ENCODE assay signal across 11 cellular contexts in the genomic region with DNA sequence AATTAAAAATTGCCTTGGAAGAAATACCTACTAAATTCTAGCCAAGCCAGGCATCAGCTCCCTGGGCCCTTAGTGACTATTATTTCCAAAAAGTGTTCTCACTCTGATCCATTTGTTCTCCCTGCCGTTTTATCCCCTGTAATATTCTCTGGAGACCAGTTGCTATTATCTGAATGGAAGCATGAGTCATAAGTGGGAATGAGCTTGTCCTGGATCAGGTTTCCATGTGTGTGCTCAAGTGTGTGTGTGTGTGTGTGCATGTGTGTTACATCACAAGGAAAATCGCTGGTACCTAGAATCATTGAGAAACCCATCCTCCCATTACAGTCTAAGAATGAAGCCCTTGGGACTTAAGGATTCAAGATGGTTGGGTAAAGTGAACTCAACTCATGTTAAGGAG.
A peak's percentile ranks its signal among the peaks of the same experiment; 100 is the strongest.
DNase-seq lines count a peak whose midpoint lies in the region; ATAC-seq, FAIRE-seq and TF ChIP-seq lines count a peak whose summit lies in the region.
"Had no signal": no experiment of that assay in that cellular context is flagged by ENCODE, and none has a peak within 500 bp of the region (broad histone marks: within the 10 kb centered on the region; RNA-seq: fewer than 3 reads in every experiment).

No MANE protein-coding gene starts in this region.

- H3K4me2 ChIP-seq in HepG2 (ENCODE audit: low read depth, low read length) = no peak overlapping the region

- no peaks in the 10 kb centered on the region for H4K20me1 ChIP-seq in HepG2 (ENCODE audit: insufficient read depth, low read length)

- H3K36me3 ChIP-seq in HepG2 (replicated peaks in 1 of 2; ENCODE audit: control insufficient read depth in 1 of 2, insufficient read depth in 2 of 2, low read length in 2 of 2) (no peaks in the 10 kb centered on the region), right lobe of liver (no peaks in the 10 kb centered on the region), aorta (ENCODE audit: control insufficient read depth in 1 of 2, insufficient read depth in 2 of 2, low read length in 1 of 2) (no peaks in the 10 kb centered on the region), colonic mucosa (no peaks in the 10 kb centered on the region)

- H3K9ac ChIP-seq in HepG2 (ENCODE audit: insufficient read depth, low read depth, low read length) (no peak overlapping the region), colonic mucosa (ENCODE audit: low read depth in 2 of 2, low read length in 2 of 2) (no peak overlapping the region)

- ATAC-seq in HepG2 (no peak), right lobe of liver (no peak), aorta (ENCODE audit: low FRiP score) (peak; percentile 74), HG03342 (IDR thresholded peaks at IDR 0.05; ENCODE audit: unreplicated experiment) (no peak)
- ATAC-seq: esophagus mucosa had no signal

- no peak for TF ChIP-seq RAD21 in HepG2 (CRISPR knock-in tag; IDR thresholded peaks at IDR 0.05)

- FAIRE-seq in HepG2 (lab: Jason Lieb, UNC) = no peak

- intact Hi-C loops in HepG2 (cut with micrococcal nuclease; ENCODE audit: unreplicated experiment) (no loop called here), right lobe of liver (cut with DNase I) (no loop called here), aorta (cut with DNase I) (no loop called here), colonic mucosa (cut with DNase I) (no loop called here)

- 0% methylated on average over 2 of the region's 2 CpGs for WGBS in HepG2 (ENCODE audit: low lambda C conversion rate)
- 53% methylated on average over 2 of the region's 2 CpGs for WGBS in right lobe of liver (ENCODE audit: insufficient coverage, low coverage, low lambda C conversion rate, missing lambda C conversion rate)
- WGBS in aorta, 2 donors = 27 to 38% methylated on average over 2 of the region's 2 CpGs

- no peaks in the 10 kb centered on the region for H3K27me3 ChIP-seq in HepG2 (ENCODE audit: control insufficient read depth in 1 of 2, insufficient read depth in 2 of 2, low read length in 2 of 2)
- no peaks in the 10 kb centered on the region for H3K27me3 ChIP-seq in right lobe of liver
- H3K27me3 ChIP-seq in aorta (ENCODE audit: control insufficient read depth in 1 of 2, insufficient read depth in 2 of 2, low read length in 1 of 2) = no peaks in the 10 kb centered on the region
- no peaks in the 10 kb centered on the region for H3K27me3 ChIP-seq in colonic mucosa

- H3K27ac ChIP-seq in HepG2 (ENCODE audit: extremely low read length, insufficient read depth, low read length) (no peak overlapping the region), right lobe of liver (no peak overlapping the region), aorta (ENCODE audit: low read depth in 1 of 2, low read length in 2 of 2) (no peak overlapping the region), colonic mucosa (no peak overlapping the region)

- no peaks in the 10 kb centered on the region for H3K79me2 ChIP-seq in HepG2 (ENCODE audit: insufficient read depth, low read length)

- BruUV-seq in HepG2 (replicated peaks; lab: Mats Ljungman, UMichigan) = no TSS peak

- POLR2A ChIA-PET in HepG2 (lab: Yijun Ruan, JAX) = no interaction called here

- in situ Hi-C loops in HepG2 (cut with HindIII; ENCODE audit: extremely low pct_ligation_motif_present, low pct_unique_long_range_greater_than_20kb) = no loop called here

- H3K9me3 ChIP-seq in HepG2 (ENCODE audit: low read length) (no peaks in the 10 kb centered on the region), right lobe of liver (no peaks in the 10 kb centered on the region), aorta (ENCODE audit: control insufficient read depth, low read length) (peaks cover 1% of the 10 kb centered on the region), colonic mucosa (no peaks in the 10 kb centered on the region)

- no peak for TF ChIP-seq CTCF in HepG2 (CRISPR knock-in tag; IDR thresholded peaks at IDR 0.05)
- no peak for TF ChIP-seq CTCF in right lobe of liver (IDR thresholded peaks at IDR 0.05)
- TF ChIP-seq CTCF in fibroblast of the aortic adventitia (IDR thresholded peaks at IDR 0.05; ENCODE audit: insufficient read depth, low read length) = no peak
- TF ChIP-seq CTCF in colonic mucosa (IDR thresholded peaks at IDR 0.05) = no peak

- TF ChIP-seq EP300 in HepG2 (IDR thresholded peaks at IDR 0.05; ENCODE audit: low read depth in 2 of 2, low read length in 2 of 2) (no peak), HepG2 (CRISPR knock-in tag; IDR thresholded peaks at IDR 0.05; ENCODE audit: borderline replicate concordance) (no peak)

- H3K4me1 ChIP-seq in HepG2 (ENCODE audit: insufficient read depth, low read length) (peaks cover 8% of the 10 kb centered on the region), right lobe of liver (peaks cover 0 to 5% (median 0%) of the 10 kb centered on the region in 4 donors), aorta (ENCODE audit: control insufficient read depth in 1 of 2, insufficient read depth in 2 of 2, low read length in 2 of 2) (no peaks in the 10 kb centered on the region), colonic mucosa (no peaks in the 10 kb centered on the region)

- no peak overlapping the region for H3K4me3 ChIP-seq in HepG2 (replicated peaks in 1 of 3; ENCODE audit: insufficient read depth in 1 of 3, low read depth in 2 of 3, low read length in 3 of 3)
- H3K4me3 ChIP-seq in right lobe of liver = no peak overlapping the region
- H3K4me3 ChIP-seq in fibroblast of the aortic adventitia (ENCODE audit: low read depth, low read length) = no peak overlapping the region
- H3K4me3 ChIP-seq in aorta (ENCODE audit: low read length in 2 of 2) = no peak overlapping the region
- no peak overlapping the region for H3K4me3 ChIP-seq in colonic mucosa

- TF ChIP-seq POLR2A in HepG2 (IDR thresholded peaks at IDR 0.05; ENCODE audit: insufficient read depth in 1 of 2, low read depth in 2 of 2, low read length in 2 of 2) = no peak
- TF ChIP-seq POLR2A in right lobe of liver (IDR thresholded peaks at IDR 0.05) = no peak

- DNase-seq in HepG2 (ENCODE audit: low spot score) (no peak), right lobe of liver (no peak), NCI-H748 treated with DMSO at 0.1 percent for 48 hours (lab: John Stamatoyannopoulos, UW) (peak; percentile 53), fibroblast of the aortic adventitia (ENCODE audit: low read depth) (peak; percentile 96), aorta (no peak), colonic mucosa (no peak), LoVo (ENCODE audit: low spot score) (no peak)
- DNase-seq: activated B cell treated with CpG ODN at 0.5 μM for 24 hours; activated naive CD4-positive, alpha-beta T cell treated with anti-CD3 and anti-CD28 coated beads, Interleukin-2, amount 10 ng/mL, durations not matched to agents 7 days and 5 days had no signal

- CTCF ChIA-PET in HepG2 (lab: Yijun Ruan, JAX; ENCODE audit: low intra/inter-chr PET ratio, low total read pairs) = no interaction called here

- no peak overlapping the region for H2AFZ ChIP-seq in HepG2 (ENCODE audit: low read length)

TF ChIP-seq in HepG2, 621 proteins besides CTCF, POLR2A, EP300 and RAD21 (continues in another document):
- TF ChIP-seq RFX3 (CRISPR knock-in tag; IDR thresholded peaks at IDR 0.05) = no peak
- TF ChIP-seq, protein P1, sequence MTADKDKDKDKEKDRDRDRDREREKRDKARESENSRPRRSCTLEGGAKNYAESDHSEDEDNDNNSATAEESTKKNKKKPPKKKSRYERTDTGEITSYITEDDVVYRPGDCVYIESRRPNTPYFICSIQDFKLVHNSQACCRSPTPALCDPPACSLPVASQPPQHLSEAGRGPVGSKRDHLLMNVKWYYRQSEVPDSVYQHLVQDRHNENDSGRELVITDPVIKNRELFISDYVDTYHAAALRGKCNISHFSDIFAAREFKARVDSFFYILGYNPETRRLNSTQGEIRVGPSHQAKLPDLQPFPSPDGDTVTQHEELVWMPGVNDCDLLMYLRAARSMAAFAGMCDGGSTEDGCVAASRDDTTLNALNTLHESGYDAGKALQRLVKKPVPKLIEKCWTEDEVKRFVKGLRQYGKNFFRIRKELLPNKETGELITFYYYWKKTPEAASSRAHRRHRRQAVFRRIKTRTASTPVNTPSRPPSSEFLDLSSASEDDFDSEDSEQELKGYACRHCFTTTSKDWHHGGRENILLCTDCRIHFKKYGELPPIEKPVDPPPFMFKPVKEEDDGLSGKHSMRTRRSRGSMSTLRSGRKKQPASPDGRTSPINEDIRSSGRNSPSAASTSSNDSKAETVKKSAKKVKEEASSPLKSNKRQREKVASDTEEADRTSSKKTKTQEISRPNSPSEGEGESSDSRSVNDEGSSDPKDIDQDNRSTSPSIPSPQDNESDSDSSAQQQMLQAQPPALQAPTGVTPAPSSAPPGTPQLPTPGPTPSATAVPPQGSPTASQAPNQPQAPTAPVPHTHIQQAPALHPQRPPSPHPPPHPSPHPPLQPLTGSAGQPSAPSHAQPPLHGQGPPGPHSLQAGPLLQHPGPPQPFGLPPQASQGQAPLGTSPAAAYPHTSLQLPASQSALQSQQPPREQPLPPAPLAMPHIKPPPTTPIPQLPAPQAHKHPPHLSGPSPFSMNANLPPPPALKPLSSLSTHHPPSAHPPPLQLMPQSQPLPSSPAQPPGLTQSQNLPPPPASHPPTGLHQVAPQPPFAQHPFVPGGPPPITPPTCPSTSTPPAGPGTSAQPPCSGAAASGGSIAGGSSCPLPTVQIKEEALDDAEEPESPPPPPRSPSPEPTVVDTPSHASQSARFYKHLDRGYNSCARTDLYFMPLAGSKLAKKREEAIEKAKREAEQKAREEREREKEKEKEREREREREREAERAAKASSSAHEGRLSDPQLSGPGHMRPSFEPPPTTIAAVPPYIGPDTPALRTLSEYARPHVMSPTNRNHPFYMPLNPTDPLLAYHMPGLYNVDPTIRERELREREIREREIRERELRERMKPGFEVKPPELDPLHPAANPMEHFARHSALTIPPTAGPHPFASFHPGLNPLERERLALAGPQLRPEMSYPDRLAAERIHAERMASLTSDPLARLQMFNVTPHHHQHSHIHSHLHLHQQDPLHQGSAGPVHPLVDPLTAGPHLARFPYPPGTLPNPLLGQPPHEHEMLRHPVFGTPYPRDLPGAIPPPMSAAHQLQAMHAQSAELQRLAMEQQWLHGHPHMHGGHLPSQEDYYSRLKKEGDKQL (CRISPR knock-in tag; IDR thresholded peaks at IDR 0.05; ENCODE audit: low read depth) = no peak

Comparison
In these comparisons a context has a peak if more than half of its experiments do, and no peak if none do; other contexts are left out.
1. DNase-seq: peak in NCI-H748 treated with DMSO at 0.1 percent for 48 hours (single experiment) and fibroblast of the aortic adventitia (single experiment); none in HepG2 (single experiment), right lobe of liver (0 of 3), aorta (0 of 2), colonic mucosa (single experiment) and LoVo (single experiment).